In genomic region chr11:126340960-126341709, GRCh38 we compare ENCODE assay signal across 10 cellular contexts. TPM values are rescaled to one million over a fixed set of nuclear protein-coding genes. Genes with fewer than 3 reads are reported as not detected.
DNase-seq lines count a peak whose midpoint lies in the region; ATAC-seq, FAIRE-seq and TF ChIP-seq lines count a peak whose summit lies in the region.
"Had no signal": no experiment of that assay in that cellular context is flagged by ENCODE, and none has a peak within 500 bp of the region (broad histone marks: within the 10 kb centered on the region; RNA-seq: fewer than 3 reads in every experiment).

No MANE protein-coding gene starts in this region.

- ATAC-seq in SK-N-SH treated with all-trans-retinoic acid at 6 μM for 48 hours (peak; percentile 2; the same call in 1 of the 3 replicates), lower lobe of right lung (no peak), GM18520 (IDR thresholded peaks at IDR 0.05; ENCODE audit: unreplicated experiment) (no peak), left lung (no peak)

- intact Hi-C loops in lower lobe of right lung (cut with DNase I): no loop called here
- intact Hi-C loops in left lung (cut with DNase I): no loop called here

- H3K27me3 Mint-ChIP-seq in activated naive CD4-positive, alpha-beta T cell treated with anti-CD3 and anti-CD28 coated beads, Interleukin-2, amount 10 ng/mL, durations not matched to agents 7 days and 5 days: no peaks in the 10 kb centered on the region

- H3K4me3 ChIP-seq in ACC112 (ENCODE audit: low read depth, low read length) (no peak overlapping the region), lower lobe of right lung (no peak overlapping the region), left lung (no peak overlapping the region)
- H3K4me3 ChIP-seq: Peyer's patch had no signal

- H3K36me3 ChIP-seq in ACC112 (ENCODE audit: insufficient read depth, low read length) (no peaks in the 10 kb centered on the region), lower lobe of right lung (peaks cover 27% of the 10 kb centered on the region), left lung (peaks cover 0 to 64% of the 10 kb centered on the region in 2 donors)

- H3K9me3 ChIP-seq in lower lobe of right lung: no peaks in the 10 kb centered on the region
- H3K9me3 ChIP-seq in left lung: no peaks in the 10 kb centered on the region
- H3K9me3 ChIP-seq: Peyer's patch had no signal

- DNase-seq in GM12891 (ENCODE audit: insufficient read length, low spot score) (no peak), lower lobe of right lung (no peak), HuH-7.5 (ENCODE audit: low spot score) (no peak), left lung (no peak)
- no peak for DNase-seq in activated naive CD4-positive, alpha-beta T cell treated with anti-CD3 and anti-CD28 coated beads, Interleukin-2, amount 10 ng/mL, durations not matched to agents 7 days and 5 days
- DNase-seq: Peyer's patch had no signal

- no peak for TF ChIP-seq CTCF in lower lobe of right lung (IDR thresholded peaks at IDR 0.05)
- no peak for TF ChIP-seq CTCF in left lung (IDR thresholded peaks at IDR 0.05)

- no peaks in the 10 kb centered on the region for H3K27me3 ChIP-seq in ACC112 (ENCODE audit: insufficient read depth, low read length)
- H3K27me3 ChIP-seq in lower lobe of right lung (ENCODE audit: low read depth): no peaks in the 10 kb centered on the region
- no peaks in the 10 kb centered on the region for H3K27me3 ChIP-seq in left lung
- H3K27me3 ChIP-seq: Peyer's patch had no signal

- no peak overlapping the region for H3K27ac Mint-ChIP-seq in activated naive CD4-positive, alpha-beta T cell treated with anti-CD3 and anti-CD28 coated beads, Interleukin-2, amount 10 ng/mL, durations not matched to agents 7 days and 5 days

- peak; percentile 63 for FAIRE-seq in GM12891 (lab: Jason Lieb, UNC)
- FAIRE-seq: TTC549 had no signal

- H2AFZ ChIP-seq in ACC112 (ENCODE audit: low read length, unreplicated experiment): no peak overlapping the region

- no peak overlapping the region for H3K4me3 Mint-ChIP-seq in activated naive CD4-positive, alpha-beta T cell treated with anti-CD3 and anti-CD28 coated beads, Interleukin-2, amount 10 ng/mL, durations not matched to agents 7 days and 5 days

- H3K79me2 ChIP-seq in ACC112 (ENCODE audit: control insufficient read depth, insufficient read depth, low read length, unreplicated experiment): no peaks in the 10 kb centered on the region

- no peak for TF ChIP-seq POLR2A in GM12891 (IDR thresholded peaks at IDR 0.05; ENCODE audit: low read depth, low read length)

- H3K36me3 Mint-ChIP-seq in activated naive CD4-positive, alpha-beta T cell treated with anti-CD3 and anti-CD28 coated beads, Interleukin-2, amount 10 ng/mL, durations not matched to agents 7 days and 5 days: peaks cover 27% of the 10 kb centered on the region

- peaks cover 24% of the 10 kb centered on the region for H3K4me1 Mint-ChIP-seq in activated naive CD4-positive, alpha-beta T cell treated with anti-CD3 and anti-CD28 coated beads, Interleukin-2, amount 10 ng/mL, durations not matched to agents 7 days and 5 days

- CTCF ChIA-PET in activated naive CD4-positive, alpha-beta T cell treated with anti-CD3 and anti-CD28 coated beads, Interleukin-2, amount 10 ng/mL, durations not matched to agents 7 days and 5 days (lab: Charles Lee): interaction anchor here (1.2 to 1.6 kb wide), 3 partner anchors 30 to 139 kb away, joined by 3 read pairs; no protein-coding TSS in a partner anchor

- peaks cover 56% of the 10 kb centered on the region for H3K4me1 ChIP-seq in ACC112 (ENCODE audit: control insufficient read depth, insufficient read depth, low read length, unreplicated experiment)
- peaks cover 32% of the 10 kb centered on the region for H3K4me1 ChIP-seq in lower lobe of right lung
- peaks cover 15 to 45% of the 10 kb centered on the region in 2 donors for H3K4me1 ChIP-seq in left lung

- H3K27ac ChIP-seq in ACC112 (ENCODE audit: low read depth, low read length): peak overlapping the region; percentile 25; the same call in 1 of the 2 replicates
- peak overlapping the region; percentile 66 for H3K27ac ChIP-seq in lower lobe of right lung
- H3K27ac ChIP-seq in left lung: no peak overlapping the region

- H3K9me3 Mint-ChIP-seq in activated naive CD4-positive, alpha-beta T cell treated with anti-CD3 and anti-CD28 coated beads, Interleukin-2, amount 10 ng/mL, durations not matched to agents 7 days and 5 days: no peaks in the 10 kb centered on the region

TF ChIP-seq in GM12891, 5 proteins besides CTCF, POLR2A, EP300 and RAD21:
- no peak for TF ChIP-seq POLR2AphosphoS5 (IDR thresholded peaks at IDR 0.05; ENCODE audit: low read depth, low read length)
- TF ChIP-seq PAX5 (IDR thresholded peaks at IDR 0.05; ENCODE audit: insufficient read depth, low read length, severe bottlenecking): no peak
- TF ChIP-seq SPI1 (IDR thresholded peaks at IDR 0.05; ENCODE audit: low read depth, low read length): no peak
- TF ChIP-seq TAF1 (IDR thresholded peaks at IDR 0.05; ENCODE audit: low read depth, low read length): no peak
- no peak for TF ChIP-seq POU2F2 (IDR thresholded peaks at IDR 0.05; ENCODE audit: low read depth, low read length)
TF ChIP-seq in GM12891: peak in this region for 0.

TF ChIP-seq in SK-N-SH treated with all-trans-retinoic acid at 6 μM for 48 hours, 23 proteins besides CTCF, POLR2A, EP300 and RAD21 (continues in another document):
- TF ChIP-seq GLIS3 (CRISPR knock-in tag; IDR thresholded peaks at IDR 0.05) (no peak), ZFP30 (CRISPR knock-in tag; IDR thresholded peaks at IDR 0.05) (no peak), ZNF70 (CRISPR knock-in tag; IDR thresholded peaks at IDR 0.05) (no peak), ZNF565 (CRISPR knock-in tag; conservative IDR thresholded peaks at IDR 0.05; ENCODE audit: low read depth) (no peak), RARB (CRISPR knock-in tag; IDR thresholded peaks at IDR 0.05) (no peak), ARNTL (CRISPR knock-in tag; IDR thresholded peaks at IDR 0.05; ENCODE audit: borderline replicate concordance, low read depth) (no peak), ESRRG (CRISPR knock-in tag; IDR thresholded peaks at IDR 0.05) (no peak), ZC3H10 (CRISPR knock-in tag; IDR thresholded peaks at IDR 0.05) (no peak), BACH2 (CRISPR knock-in tag; IDR thresholded peaks at IDR 0.05; ENCODE audit: borderline replicate concordance) (no peak)
- TF ChIP-seq, protein P1, sequence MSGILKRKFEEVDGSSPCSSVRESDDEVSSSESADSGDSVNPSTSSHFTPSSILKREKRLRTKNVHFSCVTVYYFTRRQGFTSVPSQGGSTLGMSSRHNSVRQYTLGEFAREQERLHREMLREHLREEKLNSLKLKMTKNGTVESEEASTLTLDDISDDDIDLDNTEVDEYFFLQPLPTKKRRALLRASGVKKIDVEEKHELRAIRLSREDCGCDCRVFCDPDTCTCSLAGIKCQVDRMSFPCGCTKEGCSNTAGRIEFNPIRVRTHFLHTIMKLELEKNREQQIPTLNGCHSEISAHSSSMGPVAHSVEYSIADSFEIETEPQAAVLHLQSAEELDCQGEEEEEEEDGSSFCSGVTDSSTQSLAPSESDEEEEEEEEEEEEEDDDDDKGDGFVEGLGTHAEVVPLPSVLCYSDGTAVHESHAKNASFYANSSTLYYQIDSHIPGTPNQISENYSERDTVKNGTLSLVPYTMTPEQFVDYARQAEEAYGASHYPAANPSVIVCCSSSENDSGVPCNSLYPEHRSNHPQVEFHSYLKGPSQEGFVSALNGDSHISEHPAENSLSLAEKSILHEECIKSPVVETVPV (CRISPR knock-in tag; IDR thresholded peaks at IDR 0.05): no peak
- TF ChIP-seq, protein P2, sequence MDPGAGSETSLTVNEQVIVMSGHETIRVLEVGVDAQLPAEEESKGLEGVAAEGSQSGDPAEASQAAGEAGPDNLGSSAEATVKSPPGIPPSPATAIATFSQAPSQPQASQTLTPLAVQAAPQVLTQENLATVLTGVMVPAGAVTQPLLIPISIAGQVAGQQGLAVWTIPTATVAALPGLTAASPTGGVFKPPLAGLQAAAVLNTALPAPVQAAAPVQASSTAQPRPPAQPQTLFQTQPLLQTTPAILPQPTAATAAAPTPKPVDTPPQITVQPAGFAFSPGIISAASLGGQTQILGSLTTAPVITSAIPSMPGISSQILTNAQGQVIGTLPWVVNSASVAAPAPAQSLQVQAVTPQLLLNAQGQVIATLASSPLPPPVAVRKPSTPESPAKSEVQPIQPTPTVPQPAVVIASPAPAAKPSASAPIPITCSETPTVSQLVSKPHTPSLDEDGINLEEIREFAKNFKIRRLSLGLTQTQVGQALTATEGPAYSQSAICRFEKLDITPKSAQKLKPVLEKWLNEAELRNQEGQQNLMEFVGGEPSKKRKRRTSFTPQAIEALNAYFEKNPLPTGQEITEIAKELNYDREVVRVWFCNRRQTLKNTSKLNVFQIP (CRISPR knock-in tag; IDR thresholded peaks at IDR 0.05; ENCODE audit: borderline replicate concordance, low read depth): no peak
- TF ChIP-seq, protein P3, sequence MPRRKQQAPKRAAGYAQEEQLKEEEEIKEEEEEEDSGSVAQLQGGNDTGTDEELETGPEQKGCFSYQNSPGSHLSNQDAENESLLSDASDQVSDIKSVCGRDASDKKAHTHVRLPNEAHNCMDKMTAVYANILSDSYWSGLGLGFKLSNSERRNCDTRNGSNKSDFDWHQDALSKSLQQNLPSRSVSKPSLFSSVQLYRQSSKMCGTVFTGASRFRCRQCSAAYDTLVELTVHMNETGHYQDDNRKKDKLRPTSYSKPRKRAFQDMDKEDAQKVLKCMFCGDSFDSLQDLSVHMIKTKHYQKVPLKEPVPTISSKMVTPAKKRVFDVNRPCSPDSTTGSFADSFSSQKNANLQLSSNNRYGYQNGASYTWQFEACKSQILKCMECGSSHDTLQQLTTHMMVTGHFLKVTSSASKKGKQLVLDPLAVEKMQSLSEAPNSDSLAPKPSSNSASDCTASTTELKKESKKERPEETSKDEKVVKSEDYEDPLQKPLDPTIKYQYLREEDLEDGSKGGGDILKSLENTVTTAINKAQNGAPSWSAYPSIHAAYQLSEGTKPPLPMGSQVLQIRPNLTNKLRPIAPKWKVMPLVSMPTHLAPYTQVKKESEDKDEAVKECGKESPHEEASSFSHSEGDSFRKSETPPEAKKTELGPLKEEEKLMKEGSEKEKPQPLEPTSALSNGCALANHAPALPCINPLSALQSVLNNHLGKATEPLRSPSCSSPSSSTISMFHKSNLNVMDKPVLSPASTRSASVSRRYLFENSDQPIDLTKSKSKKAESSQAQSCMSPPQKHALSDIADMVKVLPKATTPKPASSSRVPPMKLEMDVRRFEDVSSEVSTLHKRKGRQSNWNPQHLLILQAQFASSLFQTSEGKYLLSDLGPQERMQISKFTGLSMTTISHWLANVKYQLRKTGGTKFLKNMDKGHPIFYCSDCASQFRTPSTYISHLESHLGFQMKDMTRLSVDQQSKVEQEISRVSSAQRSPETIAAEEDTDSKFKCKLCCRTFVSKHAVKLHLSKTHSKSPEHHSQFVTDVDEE (CRISPR knock-in tag; IDR thresholded peaks at IDR 0.05): no peak

RNA-seq across cellular contexts. Expression of gene ST3GAL4, which starts 14.4 kb away (rescaled TPM):
- 3.5 TPM for polyA plus RNA-seq in GM12891 (2012; ENCODE audit: low read depth, missing spikeins)
- total RNA-seq in lower lobe of right lung (26.2 TPM), left lung (10 to 100 TPM; 33.1 to 35.9 TPM)

RNA-seq across cellular contexts. Expression of gene DCPS, which starts 37.3 kb away (rescaled TPM):
- polyA plus RNA-seq in GM12891 (2012; ENCODE audit: low read depth, missing spikeins): 45.3 TPM
- 14.7 TPM for total RNA-seq in lower lobe of right lung
- total RNA-seq in left lung: 10 to 100 TPM; 16.4 to 18.0 TPM

RNA-seq across cellular contexts. Expression of gene TIRAP, which starts 58.2 kb away (rescaled TPM):
- polyA plus RNA-seq in GM12891 (2012; ENCODE audit: low read depth, missing spikeins): 3.9 TPM
- total RNA-seq in lower lobe of right lung: 15.2 TPM
- 10 to 100 TPM in 1 of 2 donors, 1 to 10 TPM in 1; 8.5 to 15.4 TPM for total RNA-seq in left lung

Comparison
In these comparisons a context has a peak if more than half of its experiments do, and no peak if none do; other contexts are left out.
1. H3K27ac ChIP-seq: peak in ACC112 (single experiment) and lower lobe of right lung (single experiment); none in left lung (0 of 2).